Comparison of ENCODE assay signal across 8 cellular contexts in the genomic region with DNA sequence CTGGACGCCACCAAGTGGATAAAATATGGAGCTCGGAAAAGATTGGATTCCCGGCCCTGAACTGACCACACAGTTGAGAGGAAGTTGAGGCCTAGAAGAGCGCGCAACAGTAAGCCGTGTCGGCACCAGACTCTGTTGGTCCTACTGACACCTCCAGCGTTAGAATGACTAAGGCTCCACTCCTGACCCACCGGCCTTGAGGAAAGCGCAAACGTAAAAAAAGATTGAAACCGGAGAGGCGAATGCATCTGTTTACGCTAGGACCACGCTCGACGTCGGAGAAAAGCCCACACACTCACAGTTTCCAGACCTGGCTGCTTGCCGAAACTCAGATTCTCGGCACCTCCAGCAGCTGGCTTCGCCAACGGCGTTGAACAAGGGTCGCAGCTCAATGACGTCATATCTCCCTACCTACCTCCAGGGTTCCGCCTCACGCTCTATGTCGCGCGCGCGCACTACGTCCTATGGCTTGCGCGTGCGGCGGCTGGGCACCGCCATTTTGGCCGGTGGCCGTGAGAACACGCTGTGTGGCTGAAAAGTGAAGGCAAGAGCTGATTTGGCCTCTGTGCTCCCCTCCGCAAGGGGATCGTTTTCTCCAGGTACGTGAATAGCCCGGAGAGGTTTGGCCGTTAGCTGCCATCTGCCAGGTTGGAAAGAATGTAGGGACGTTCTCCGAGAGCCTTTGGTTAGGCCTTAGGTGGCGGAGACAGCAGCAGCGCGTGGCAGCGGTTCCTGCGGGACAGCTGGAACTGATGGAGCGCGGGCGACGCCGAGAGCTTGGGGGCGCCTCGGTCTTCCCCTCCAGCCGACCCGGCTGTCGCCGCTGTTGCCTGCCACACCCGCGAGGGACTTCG. TPM values are rescaled to one million over a fixed set of nuclear protein-coding genes. Genes with fewer than 3 reads are reported as not detected.
DNase-seq lines count a peak whose midpoint lies in the region; ATAC-seq and TF ChIP-seq lines count a peak whose summit lies in the region.

A gene (plus strand): TSS at position 491 of the 854 bp plus-strand sequence. CDS start 6,102 bp downstream, outside the sequence.
A gene with protein sequence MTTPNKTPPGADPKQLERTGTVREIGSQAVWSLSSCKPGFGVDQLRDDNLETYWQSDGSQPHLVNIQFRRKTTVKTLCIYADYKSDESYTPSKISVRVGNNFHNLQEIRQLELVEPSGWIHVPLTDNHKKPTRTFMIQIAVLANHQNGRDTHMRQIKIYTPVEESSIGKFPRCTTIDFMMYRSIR (minus strand): TSS at position 376 of the 854 bp plus-strand sequence. CDS start 2,097 bp downstream, outside the sequence.

- H3K27me3 ChIP-seq in heart right ventricle (no peaks in the 10 kb centered on the region), upper lobe of right lung (no peaks in the 10 kb centered on the region)

- DNase-seq in GM13977 (ENCODE audit: low spot score) (peak; percentile 88), NCI-H146 treated with DMSO at 0.1 percent for 48 hours (lab: John Stamatoyannopoulos, UW; ENCODE audit: unreplicated experiment) (peak; percentile 89), amniotic epithelial cell (ENCODE audit: low read depth) (peak; percentile 98), heart right ventricle (peak; percentile 90 to 97), posterior vena cava (ENCODE audit: low spot score) (peak; percentile 98), upper lobe of right lung (peak; percentile 96)

- TF ChIP-seq CTCF in GM13977 (IDR thresholded peaks at IDR 0.05; ENCODE audit: extremely low read depth, insufficient read depth, missing control alignments) (no peak), heart right ventricle (IDR thresholded peaks at IDR 0.05) (peak in 6 of 9 donors; percentile 14 to 54 (median 42)), upper lobe of right lung (IDR thresholded peaks at IDR 0.05) (peak; percentile 10)

- 0 to 1% methylated on average over 67 of the region's 67 CpGs for WGBS in heart right ventricle, 2 donors

- H3K4me1 ChIP-seq in heart right ventricle (peaks cover 3 to 60% (median 45%) of the 10 kb centered on the region in 9 donors), upper lobe of right lung (peaks cover 34% of the 10 kb centered on the region)

- peaks cover 0 to 16% (median 0%) of the 10 kb centered on the region in 11 donors for H3K9me3 ChIP-seq in heart right ventricle
- peaks cover 5% of the 10 kb centered on the region for H3K9me3 ChIP-seq in upper lobe of right lung

- in situ Hi-C loops in GM13977 (cut with MboI; ENCODE audit: low pct_unique_long_range_greater_than_20kb, low sequenced_read_pairs, unreplicated experiment): no loop called here

- peak within 1 kb of the TSS; percentile 50 to 91 (median 78) for H3K4me3 ChIP-seq in heart right ventricle
- peak within 1 kb of the TSS; percentile 94 for H3K4me3 ChIP-seq in upper lobe of right lung

- peak within 1 kb of the TSS; percentile 73 to 95 (median 91) for H3K27ac ChIP-seq in heart right ventricle
- peak within 1 kb of the TSS; percentile 96 for H3K27ac ChIP-seq in upper lobe of right lung

- intact Hi-C loops in T-helper 1 cell treated with Interleukin-12 subunit alpha and Interleukin-12 subunit beta and Interleukin-4 antibody, amounts not matched to agents 30 ng/mL and 1 ng/mL, for 36 hours (cut with micrococcal nuclease): loop anchor here (1.0 to 5.0 kb wide), 15 partner anchors 9 to 1913 kb away; a partner anchor contains a TSS
- intact Hi-C loops in heart right ventricle (cut with DNase I) (loop anchor here in 2 of 10 donors (10.0 kb wide), 1 partner anchor 923 kb away; no protein-coding TSS in a partner anchor), posterior vena cava (cut with DNase I) (no loop called here), upper lobe of right lung (cut with DNase I) (no loop called here)

- H3K36me3 ChIP-seq in heart right ventricle (peaks cover 0 to 32% (median 25%) of the 10 kb centered on the region in 9 donors), upper lobe of right lung (peaks cover 23% of the 10 kb centered on the region)

- ATAC-seq in HG02884 (IDR thresholded peaks at IDR 0.05; ENCODE audit: unreplicated experiment): peak; percentile 71
- peak; percentile 97 to 99 (median 98) for ATAC-seq in heart right ventricle
- peak; percentile 99 for ATAC-seq in upper lobe of right lung

RNA-seq across cellular contexts. Expression of the first gene that starts in this region (rescaled TPM):
- 91.3 and 91.7 TPM in 2 replicates for total RNA-seq in T-helper 1 cell treated with Interleukin-12 subunit alpha and Interleukin-12 subunit beta and Interleukin-4 antibody, amounts not matched to agents 30 ng/mL and 1 ng/mL, for 36 hours
- total RNA-seq in heart right ventricle (10 to 100 TPM; 26.0 to 49.0 (median 33.7) TPM), posterior vena cava (10 to 100 TPM; 46.5 to 48.6 TPM), upper lobe of right lung (41.2 TPM)
- 10 to 100 TPM; 14.6 to 25.0 TPM for polyA plus RNA-seq in heart right ventricle

RNA-seq across cellular contexts. Expression of the second gene that starts in this region (rescaled TPM):
- total RNA-seq in T-helper 1 cell treated with Interleukin-12 subunit alpha and Interleukin-12 subunit beta and Interleukin-4 antibody, amounts not matched to agents 30 ng/mL and 1 ng/mL, for 36 hours: 30.6 and 31.9 TPM in 2 replicates
- total RNA-seq in heart right ventricle: 10 to 100 TPM; 10.3 to 23.0 (median 15.3) TPM
- 10 to 100 TPM; 13.8 to 14.3 TPM for polyA plus RNA-seq in heart right ventricle
- total RNA-seq in posterior vena cava: 10 to 100 TPM; 16.6 to 18.6 TPM
- total RNA-seq in upper lobe of right lung: 17.5 TPM

Comparison
In these comparisons a context has a peak if more than half of its experiments do, and no peak if none do; other contexts are left out.
1. Peak in every context shown above with its lines: DNase-seq, ATAC-seq, H3K4me3 ChIP-seq and H3K27ac ChIP-seq.